ENCODE assay signal across 13 cellular contexts in genomic region chr2:223055140-223055539, GRCh38. TPM values are rescaled to one million over a fixed set of nuclear protein-coding genes. Genes with fewer than 3 reads are reported as not detected.
DNase-seq lines count a peak whose midpoint lies in the region; ATAC-seq and TF ChIP-seq lines count a peak whose summit lies in the region.
"Had no signal": no experiment of that assay in that cellular context is flagged by ENCODE, and none has a peak within 500 bp of the region (broad histone marks: within the 10 kb centered on the region; RNA-seq: fewer than 3 reads in every experiment).

No MANE protein-coding gene starts in this region.

- DNase-seq in NCI-H345 (lab: John Stamatoyannopoulos, UW) (peak; percentile 7), NCI-H345 treated with DMSO at 0.1 percent for 48 hours (lab: John Stamatoyannopoulos, UW; ENCODE audit: unreplicated experiment) (no peak), ascending aorta (ENCODE audit: low spot score in 2 of 2) (peak in 1 of 2 donors; percentile 74), iris pigment epithelial cell (ENCODE audit: low read depth) (peak; percentile 75), thyroid gland (peak; percentile 56 to 62), globus pallidus (ENCODE audit: low spot score) (no peak)
- DNase-seq in activated CD8-positive, alpha-beta memory T cell treated with anti-CD3 and anti-CD28 coated beads, Interleukin-2, amount 10 ng/mL, durations not matched to agents 7 days and 5 days, result no peak
- DNase-seq: activated CD4-positive, alpha-beta memory T cell treated with anti-CD3 and anti-CD28 coated beads, Interleukin-2, amount 10 ng/mL, durations not matched to agents 7 days and 5 days; kidney; NCI-H524 had no signal

- H3K4me1 ChIP-seq in ascending aorta (peaks cover 8 to 37% of the 10 kb centered on the region in 2 donors), thyroid gland (peaks cover 39 to 41% of the 10 kb centered on the region in 2 donors)

- H3K4me1 Mint-ChIP-seq in activated CD8-positive, alpha-beta memory T cell treated with anti-CD3 and anti-CD28 coated beads, Interleukin-2, amount 10 ng/mL, durations not matched to agents 7 days and 5 days, result no peaks in the 10 kb centered on the region
- H3K4me1 Mint-ChIP-seq: activated CD4-positive, alpha-beta memory T cell treated with anti-CD3 and anti-CD28 coated beads, Interleukin-2, amount 10 ng/mL, durations not matched to agents 7 days and 5 days; activated naive CD4-positive, alpha-beta T cell treated with anti-CD3 and anti-CD28 coated beads, Interleukin-2, amount 50 U/mL, for 24 hours; IgD-negative memory B cell had no signal

- no peak for ATAC-seq in activated CD8-positive, alpha-beta memory T cell treated with anti-CD3 and anti-CD28 coated beads, Interleukin-2, amount 10 ng/mL, durations not matched to agents 7 days and 5 days
- no peak for ATAC-seq in GM21737 (IDR thresholded peaks at IDR 0.05; ENCODE audit: unreplicated experiment)

- H3K27ac ChIP-seq in ascending aorta, result peak overlapping the region; percentile 80 to 83
- peak overlapping the region; percentile 77 to 99 (median 89) for H3K27ac ChIP-seq in thyroid gland

- no peak overlapping the region for H3K4me3 Mint-ChIP-seq in activated CD8-positive, alpha-beta memory T cell treated with anti-CD3 and anti-CD28 coated beads, Interleukin-2, amount 10 ng/mL, durations not matched to agents 7 days and 5 days
- H3K4me3 Mint-ChIP-seq: activated CD4-positive, alpha-beta memory T cell treated with anti-CD3 and anti-CD28 coated beads, Interleukin-2, amount 10 ng/mL, durations not matched to agents 7 days and 5 days; activated naive CD4-positive, alpha-beta T cell treated with anti-CD3 and anti-CD28 coated beads, Interleukin-2, amount 50 U/mL, for 24 hours; IgD-negative memory B cell had no signal

- no peak overlapping the region for H3K27ac Mint-ChIP-seq in activated CD8-positive, alpha-beta memory T cell treated with anti-CD3 and anti-CD28 coated beads, Interleukin-2, amount 10 ng/mL, durations not matched to agents 7 days and 5 days
- H3K27ac Mint-ChIP-seq: activated CD4-positive, alpha-beta memory T cell treated with anti-CD3 and anti-CD28 coated beads, Interleukin-2, amount 10 ng/mL, durations not matched to agents 7 days and 5 days; activated naive CD4-positive, alpha-beta T cell treated with anti-CD3 and anti-CD28 coated beads, Interleukin-2, amount 50 U/mL, for 24 hours; IgD-negative memory B cell had no signal

- H3K4me3 ChIP-seq in ascending aorta (peak overlapping the region in 1 of 2 donors; percentile 68), thyroid gland (replicated peaks in 1 of 3) (no peak overlapping the region)

- H3K27me3 ChIP-seq in ascending aorta (no peaks in the 10 kb centered on the region), thyroid gland (no peaks in the 10 kb centered on the region)

- no peaks in the 10 kb centered on the region for H3K36me3 Mint-ChIP-seq in activated CD8-positive, alpha-beta memory T cell treated with anti-CD3 and anti-CD28 coated beads, Interleukin-2, amount 10 ng/mL, durations not matched to agents 7 days and 5 days
- H3K36me3 Mint-ChIP-seq: activated naive CD4-positive, alpha-beta T cell treated with anti-CD3 and anti-CD28 coated beads, Interleukin-2, amount 50 U/mL, for 24 hours had no signal

- no peaks in the 10 kb centered on the region for H3K9me3 Mint-ChIP-seq in activated CD8-positive, alpha-beta memory T cell treated with anti-CD3 and anti-CD28 coated beads, Interleukin-2, amount 10 ng/mL, durations not matched to agents 7 days and 5 days (ENCODE audit: low read depth)
- H3K9me3 Mint-ChIP-seq: activated CD4-positive, alpha-beta memory T cell treated with anti-CD3 and anti-CD28 coated beads, Interleukin-2, amount 10 ng/mL, durations not matched to agents 7 days and 5 days; activated naive CD4-positive, alpha-beta T cell treated with anti-CD3 and anti-CD28 coated beads, Interleukin-2, amount 50 U/mL, for 24 hours had no signal

- TF ChIP-seq CTCF in ascending aorta (IDR thresholded peaks at IDR 0.05) (no peak), thyroid gland (IDR thresholded peaks at IDR 0.05) (no peak)

- no peaks in the 10 kb centered on the region for H3K9me3 ChIP-seq in ascending aorta
- H3K9me3 ChIP-seq in thyroid gland, result no peaks in the 10 kb centered on the region

- no peak for TF ChIP-seq POLR2A in thyroid gland (IDR thresholded peaks at IDR 0.05)

- H3K36me3 ChIP-seq in ascending aorta (no peaks in the 10 kb centered on the region), thyroid gland (no peaks in the 10 kb centered on the region)

- CTCF ChIA-PET in activated CD8-positive, alpha-beta memory T cell treated with anti-CD3 and anti-CD28 coated beads, Interleukin-2, amount 10 ng/mL, durations not matched to agents 7 days and 5 days (lab: Charles Lee), result no interaction called here

- WGBS in thyroid gland, 2 donors, result 11 to 13% methylated on average over 4 of the region's 4 CpGs

- H3K27me3 Mint-ChIP-seq in activated CD8-positive, alpha-beta memory T cell treated with anti-CD3 and anti-CD28 coated beads, Interleukin-2, amount 10 ng/mL, durations not matched to agents 7 days and 5 days, result no peaks in the 10 kb centered on the region
- H3K27me3 Mint-ChIP-seq: activated CD4-positive, alpha-beta memory T cell treated with anti-CD3 and anti-CD28 coated beads, Interleukin-2, amount 10 ng/mL, durations not matched to agents 7 days and 5 days; IgD-negative memory B cell had no signal

- intact Hi-C loops in ascending aorta (cut with DNase I) (loop anchor here (5.0 kb wide), 1 partner anchor 672 kb away; no protein-coding TSS in a partner anchor), thyroid gland (cut with DNase I) (loop anchor here (10.0 kb wide), 1 partner anchor 70 kb away; no protein-coding TSS in a partner anchor)

RNA-seq across cellular contexts. Expression of gene KCNE4, which starts 3.1 kb away (rescaled TPM):
- total RNA-seq in ascending aorta (18.3 TPM), thyroid gland (10 to 100 TPM in 3 of 4 donors, 1 to 10 TPM in 1; 7.8 to 19.6 (median 18.4) TPM)
- total RNA-seq in activated CD8-positive, alpha-beta memory T cell treated with anti-CD3 and anti-CD28 coated beads, Interleukin-2, amount 10 ng/mL, durations not matched to agents 7 days and 5 days, result not detected
- total RNA-seq: activated CD4-positive, alpha-beta memory T cell treated with anti-CD3 and anti-CD28 coated beads, Interleukin-2, amount 10 ng/mL, durations not matched to agents 7 days and 5 days had no signal

Comparison
In these comparisons a context has a peak if more than half of its experiments do, and no peak if none do; other contexts are left out.
1. DNase-seq: peak in NCI-H345 (single experiment), iris pigment epithelial cell (single experiment) and thyroid gland (2 of 2); none in NCI-H345 treated with DMSO at 0.1 percent for 48 hours (single experiment), activated CD8-positive, alpha-beta memory T cell treated with anti-CD3 and anti-CD28 coated beads, Interleukin-2, amount 10 ng/mL, durations not matched to agents 7 days and 5 days (single experiment) and globus pallidus (single experiment).
2. RNA of gene KCNE4, which starts 3.1 kb away (total RNA-seq): 7.8 to 19.6 TPM in thyroid gland and 18.3 TPM in ascending aorta (single experiment); not detected in activated CD8-positive, alpha-beta memory T cell treated with anti-CD3 and anti-CD28 coated beads, Interleukin-2, amount 10 ng/mL, durations not matched to agents 7 days and 5 days; every median in the first group is over 4 times any median in the second.